23 cellular contexts compared by ENCODE assay signal in the genomic region with DNA sequence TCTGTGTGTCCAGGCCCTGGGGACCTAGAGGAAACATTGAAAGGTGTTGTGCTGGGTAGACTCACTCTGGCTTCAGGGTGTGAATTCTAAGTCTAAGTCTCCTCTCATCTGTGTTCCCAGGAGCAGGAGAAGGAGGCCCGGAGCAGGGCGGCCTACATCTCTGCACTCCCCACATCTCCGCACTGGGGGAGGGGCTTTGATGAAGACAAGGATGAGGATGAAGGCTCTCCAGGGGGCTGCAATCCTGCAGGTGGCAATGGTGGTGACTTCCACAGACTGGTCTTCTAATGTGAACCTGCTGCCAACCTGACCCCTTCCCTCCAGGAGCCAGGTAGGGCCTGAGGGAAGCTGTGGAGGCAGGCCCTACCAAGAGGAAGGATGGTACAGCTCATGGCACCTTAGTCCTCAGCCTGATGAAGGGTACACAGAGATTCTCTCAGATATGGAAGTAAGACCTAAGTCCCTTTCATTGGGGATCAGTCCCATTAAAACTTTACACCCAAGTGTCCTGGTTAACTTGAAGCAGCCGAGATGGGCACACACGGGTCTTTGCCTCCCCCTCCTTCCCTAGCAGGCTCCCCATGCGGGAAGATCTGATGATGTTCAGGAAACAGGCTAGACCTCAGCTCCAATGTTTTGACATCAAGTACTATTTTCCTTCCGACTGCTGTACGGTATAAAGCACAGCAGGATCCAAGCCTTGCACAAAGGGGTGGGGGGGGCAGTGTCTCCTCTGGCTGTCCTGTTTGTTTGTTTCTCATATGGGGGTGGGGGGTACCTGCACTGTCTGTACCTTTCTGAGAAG. TPM values are rescaled to one million over a fixed set of nuclear protein-coding genes. Genes with fewer than 3 reads are reported as not detected.
DNase-seq lines count a peak whose midpoint lies in the region; ATAC-seq lines count a peak whose summit lies in the region.
"Had no signal": no experiment of that assay in that cellular context is flagged by ENCODE, and none has a peak within 500 bp of the region (broad histone marks: within the 10 kb centered on the region; RNA-seq: fewer than 3 reads in every experiment).

No MANE protein-coding gene starts in this region.

- peak; percentile 1 for DNase-seq in activated gamma-delta T cell treated with Interleukin-2 at 50 U/mL for 16 hours
- DNase-seq in activated gamma-delta T cell (lab: John Stamatoyannopoulos, UW) = no peak
- DNase-seq in OCI-M1 (lab: John Stamatoyannopoulos, UW) = peak; percentile 82
- DNase-seq in dermis blood vessel endothelial cell = peak; percentile 33
- peak; percentile 44 for DNase-seq in smooth muscle cell of the brain vasculature (ENCODE audit: low read depth, low spot score)
- DNase-seq in H4 (ENCODE audit: low spot score) = no peak
- DNase-seq in UCSD-AML1 (lab: John Stamatoyannopoulos, UW; ENCODE audit: unreplicated experiment) = no peak
- DNase-seq: activated CD4-positive, alpha-beta T cell treated with anti-CD3 and anti-CD28 coated beads, Interleukin-2, amount 10 ng/mL, durations not matched to agents 7 days and 5 days; activated naive CD4-positive, alpha-beta T cell; CD8-positive, alpha-beta T cell; DMS 273 treated with DMSO at 0.1 percent for 48 hours; effector CD8-positive, alpha-beta T cell; EL; left cardiac atrium; NCI-H146; NCI-H748 treated with DMSO at 0.1 percent for 48 hours; nephron progenitor cell; pancreas; SHP77; stimulated activated naive CD4-positive, alpha-beta T cell treated with Interleukin-2 at 50 U/mL for 16 hours; T-helper 9 cell had no signal

- ATAC-seq in GM21717 (IDR thresholded peaks at IDR 0.05; ENCODE audit: unreplicated experiment) = no peak
- ATAC-seq: CD8-positive, alpha-beta T cell; Panc1 had no signal

RNA-seq across cellular contexts. Expression of gene USP35, which starts 25.0 kb away (rescaled TPM):
- 8.1 and 9.7 TPM in 2 replicates for total RNA-seq in dermis blood vessel endothelial cell
- total RNA-seq in H4 (2014; rRNA removed; shearing (Covaris generic)) = 1.5 and 1.7 TPM in 2 replicates

RNA-seq across cellular contexts. Expression of gene KCTD21, which starts 25.3 kb away (rescaled TPM):
- 11.7 and 15.6 TPM in 2 replicates for total RNA-seq in dermis blood vessel endothelial cell
- total RNA-seq in H4 (2014; rRNA removed; shearing (Covaris generic)) = 2.5 and 4.9 TPM in 2 replicates

Comparison
In these comparisons a context has a peak if more than half of its experiments do, and no peak if none do; other contexts are left out.
1. DNase-seq: peak in activated gamma-delta T cell treated with Interleukin-2 at 50 U/mL for 16 hours (single experiment), OCI-M1 (single experiment), dermis blood vessel endothelial cell (single experiment) and smooth muscle cell of the brain vasculature (single experiment); none in activated gamma-delta T cell (single experiment), H4 (single experiment) and UCSD-AML1 (single experiment).